In genomic region chr2:113302581-113302980, GRCh38 we compare ENCODE assay signal across 1 cellular context. TPM values are rescaled to one million over a fixed set of nuclear protein-coding genes. Genes with fewer than 3 reads are reported as not detected.
"Had no signal": no experiment of that assay in that cellular context is flagged by ENCODE, and none has a peak within 500 bp of the region (broad histone marks: within the 10 kb centered on the region; RNA-seq: fewer than 3 reads in every experiment).

No MANE protein-coding gene starts in this region.

RNA-seq across cellular contexts. Expression of gene PAX8, which starts 23.9 kb away (rescaled TPM):
- total RNA-seq: temporal lobe had no signal
